ENCODE assay signal across 1 cellular context in genomic region chr7:73343671-73344380, GRCh38.
A peak's percentile ranks its signal among the peaks of the same experiment; 100 is the strongest.
TF ChIP-seq lines count a peak whose summit lies in the region.

No MANE protein-coding gene starts in this region.

TF ChIP-seq in HepG2, 621 proteins besides CTCF, POLR2A, EP300 and RAD21 (continued from another document and continues in another):
- TF ChIP-seq ZNF274 (CRISPR knock-in tag; IDR thresholded peaks at IDR 0.05) (no peak), ZSCAN9 (CRISPR knock-in tag; IDR thresholded peaks at IDR 0.05; ENCODE audit: borderline replicate concordance) (no peak), ZNF674 (CRISPR knock-in tag; IDR thresholded peaks at IDR 0.05; ENCODE audit: low read depth) (no peak), SETDB1 (CRISPR knock-in tag; IDR thresholded peaks at IDR 0.05; ENCODE audit: borderline replicate concordance) (no peak), DPF2 (CRISPR knock-in tag; IDR thresholded peaks at IDR 0.05; ENCODE audit: borderline replicate concordance, low read depth) (0 out of 2 replicates have a peak, but pooled peaks have one; percentile 31), PCBP2 (optimal IDR thresholded peaks at IDR 0.05; ENCODE audit: low read depth, low read length, poor library complexity, severe bottlenecking) (no peak), WIZ (CRISPR knock-in tag; IDR thresholded peaks at IDR 0.05) (no peak), ELF1 (CRISPR knock-in tag; IDR thresholded peaks at IDR 0.05) (no peak), ZNF225 (CRISPR knock-in tag; IDR thresholded peaks at IDR 0.05) (no peak), SRSF1 (optimal IDR thresholded peaks at IDR 0.05; ENCODE audit: low read depth, low read length) (no peak), ZNF501 (CRISPR knock-in tag; IDR thresholded peaks at IDR 0.05) (0 out of 2 replicates have a peak, but pooled peaks have one; percentile 26), MAX (IDR thresholded peaks at IDR 0.05) (peak; percentile 41; the same call in 1 of the 2 replicates), ZNF768 (CRISPR knock-in tag; IDR thresholded peaks at IDR 0.05) (no peak), ASH2L (IDR thresholded peaks at IDR 0.05; ENCODE audit: insufficient read length, low read depth, low read length) (no peak), ZNF543 (CRISPR knock-in tag; IDR thresholded peaks at IDR 0.05) (no peak), TAF1 (CRISPR knock-in tag; IDR thresholded peaks at IDR 0.05) (peak; percentile 42; the same call in 1 of the 2 replicates), ZFX (CRISPR knock-in tag; IDR thresholded peaks at IDR 0.05; ENCODE audit: low read depth) (peak; percentile 52), ZSCAN22 (CRISPR knock-in tag; IDR thresholded peaks at IDR 0.05) (no peak), HDAC1 (CRISPR knock-in tag; IDR thresholded peaks at IDR 0.05) (peak; percentile 83), TSC22D2 (CRISPR knock-in tag; IDR thresholded peaks at IDR 0.05; ENCODE audit: borderline replicate concordance) (no peak), ZFP91 (CRISPR knock-in tag; IDR thresholded peaks at IDR 0.05; ENCODE audit: borderline replicate concordance) (0 out of 2 replicates have a peak, but pooled peaks have one; percentile 21), ZNF281 (CRISPR knock-in tag; IDR thresholded peaks at IDR 0.05; ENCODE audit: borderline replicate concordance) (no peak), CREM (IDR thresholded peaks at IDR 0.05) (peak; percentile 17; the same call in 1 of the 2 replicates), CREM (CRISPR knock-in tag; IDR thresholded peaks at IDR 0.05) (no peak), ZNF350 (CRISPR knock-in tag; IDR thresholded peaks at IDR 0.05; ENCODE audit: borderline replicate concordance, low read depth) (no peak), ZMAT3 (CRISPR knock-in tag; conservative IDR thresholded peaks at IDR 0.05) (no peak), ZNF414 (CRISPR knock-in tag; IDR thresholded peaks at IDR 0.05) (no peak), BRCA1 (CRISPR knock-in tag; IDR thresholded peaks at IDR 0.05) (no peak), ZNF430 (CRISPR knock-in tag; IDR thresholded peaks at IDR 0.05) (no peak), HNF4G (IDR thresholded peaks at IDR 0.05; ENCODE audit: borderline replicate concordance, low read depth, low read length) (peak; percentile 73), HNF4G (CRISPR knock-in tag; IDR thresholded peaks at IDR 0.05; ENCODE audit: borderline replicate concordance, low read depth) (no peak), HHEX (CRISPR knock-in tag; IDR thresholded peaks at IDR 0.05) (no peak), SIN3B (IDR thresholded peaks at IDR 0.05; ENCODE audit: low read length) (no peak), ZNF841 (CRISPR knock-in tag; IDR thresholded peaks at IDR 0.05; ENCODE audit: borderline replicate concordance) (no peak), ZNF784 (CRISPR knock-in tag; IDR thresholded peaks at IDR 0.05; ENCODE audit: borderline replicate concordance) (no peak), SKIL (CRISPR knock-in tag; IDR thresholded peaks at IDR 0.05; ENCODE audit: borderline replicate concordance) (no peak), CSRNP2 (CRISPR knock-in tag; conservative IDR thresholded peaks at IDR 0.05; ENCODE audit: low read depth) (no peak), DZIP1 (CRISPR knock-in tag; IDR thresholded peaks at IDR 0.05) (no peak), ZNF670 (CRISPR knock-in tag; IDR thresholded peaks at IDR 0.05; ENCODE audit: borderline replicate concordance) (no peak), KDM6A (CRISPR knock-in tag; IDR thresholded peaks at IDR 0.05; ENCODE audit: low read depth) (peak; percentile 27), CENPBD1 (CRISPR knock-in tag; IDR thresholded peaks at IDR 0.05; ENCODE audit: borderline replicate concordance, low read depth) (no peak), TRAFD1 (CRISPR knock-in tag; IDR thresholded peaks at IDR 0.05; ENCODE audit: borderline replicate concordance) (no peak), NCOA1 (CRISPR knock-in tag; IDR thresholded peaks at IDR 0.05) (no peak), CC2D1A (CRISPR knock-in tag; IDR thresholded peaks at IDR 0.05) (no peak), AGO2 (optimal IDR thresholded peaks at IDR 0.05; ENCODE audit: low read depth, low read length) (no peak), ATF4 (CRISPR knock-in tag; IDR thresholded peaks at IDR 0.05) (no peak), ZNF205 (CRISPR knock-in tag; IDR thresholded peaks at IDR 0.05) (no peak), DRAP1 (CRISPR knock-in tag; IDR thresholded peaks at IDR 0.05) (no peak), ZNF17 (CRISPR knock-in tag; IDR thresholded peaks at IDR 0.05) (no peak), DR1 (CRISPR knock-in tag; IDR thresholded peaks at IDR 0.05) (no peak), FOXA3 (CRISPR knock-in tag; IDR thresholded peaks at IDR 0.05) (no peak), MED13 (CRISPR knock-in tag; IDR thresholded peaks at IDR 0.05) (no peak), SMAD3 (CRISPR knock-in tag; IDR thresholded peaks at IDR 0.05) (no peak)
